ENCODE assay signal across 33 cellular contexts in genomic region chr19:28968721-28969120, GRCh38.
"Had no signal": no experiment of that assay in that cellular context is flagged by ENCODE, and none has a peak within 500 bp of the region (broad histone marks: within the 10 kb centered on the region; RNA-seq: fewer than 3 reads in every experiment).

No MANE protein-coding gene starts in this region.

- H3K36me3 Mint-ChIP-seq: activated naive CD4-positive, alpha-beta T cell treated with anti-CD3 and anti-CD28 coated beads, Interleukin-2, amount 50 U/mL, for 24 hours; activated naive CD8-positive, alpha-beta T cell treated with anti-CD3 and anti-CD28 coated beads for 36 hours; WTC11 had no signal

- H3K27me3 ChIP-seq: adrenal gland, body of pancreas, esophagus squamous epithelium, foreskin keratinocyte, gastrocnemius medialis had no signal

- H3K9me3 Mint-ChIP-seq: activated CD8-positive, alpha-beta T cell treated with anti-CD3 and anti-CD28 coated beads for 36 hours; activated naive CD4-positive, alpha-beta T cell treated with anti-CD3 and anti-CD28 coated beads for 36 hours; activated naive CD4-positive, alpha-beta T cell treated with anti-CD3 and anti-CD28 coated beads, Interleukin-2, amount 50 U/mL, for 24 hours; activated naive CD8-positive, alpha-beta T cell treated with anti-CD3 and anti-CD28 coated beads for 36 hours; activated naive CD8-positive, alpha-beta T cell treated with anti-CD3 and anti-CD28 coated beads, Interleukin-2, amount 50 U/mL, for 24 hours; activated T-cell treated with anti-CD3 and anti-CD28 coated beads, Interleukin-2, amount 50 U/mL, for 4 hours; activated T-helper 17 cell treated with anti-CD3 and anti-CD28 coated beads, Interleukin-2, amount 50 U/mL, for 72 hours; effector memory CD8-positive, alpha-beta T cell; WTC11 had no signal

- ATAC-seq: activated CD8-positive, alpha-beta T cell treated with anti-CD3 and anti-CD28 coated beads for 36 hours; activated naive CD8-positive, alpha-beta T cell treated with anti-CD3 and anti-CD28 coated beads, Interleukin-2, amount 50 U/mL, for 24 hours; activated T-cell treated with anti-CD3 and anti-CD28 coated beads, Interleukin-2, amount 50 U/mL, for 4 hours; activated T-helper 17 cell treated with anti-CD3 and anti-CD28 coated beads, Interleukin-2, amount 50 U/mL, for 72 hours; body of pancreas; effector memory CD8-positive, alpha-beta T cell; foreskin keratinocyte; gastrocnemius medialis; WTC11 had no signal

- H3K4me1 ChIP-seq: esophagus squamous epithelium, foreskin keratinocyte had no signal

- H3K27ac Mint-ChIP-seq: activated CD8-positive, alpha-beta T cell treated with anti-CD3 and anti-CD28 coated beads for 36 hours; activated naive CD4-positive, alpha-beta T cell treated with anti-CD3 and anti-CD28 coated beads for 36 hours; activated naive CD4-positive, alpha-beta T cell treated with anti-CD3 and anti-CD28 coated beads, Interleukin-2, amount 50 U/mL, for 24 hours; activated naive CD8-positive, alpha-beta T cell treated with anti-CD3 and anti-CD28 coated beads for 36 hours; activated naive CD8-positive, alpha-beta T cell treated with anti-CD3 and anti-CD28 coated beads, Interleukin-2, amount 50 U/mL, for 24 hours; activated T-helper 17 cell treated with anti-CD3 and anti-CD28 coated beads, Interleukin-2, amount 50 U/mL, for 72 hours; effector memory CD8-positive, alpha-beta T cell; WTC11 had no signal

- H3K4me3 Mint-ChIP-seq: activated CD8-positive, alpha-beta T cell treated with anti-CD3 and anti-CD28 coated beads for 36 hours; activated naive CD4-positive, alpha-beta T cell treated with anti-CD3 and anti-CD28 coated beads for 36 hours; activated naive CD4-positive, alpha-beta T cell treated with anti-CD3 and anti-CD28 coated beads, Interleukin-2, amount 50 U/mL, for 24 hours; activated naive CD8-positive, alpha-beta T cell treated with anti-CD3 and anti-CD28 coated beads for 36 hours; activated naive CD8-positive, alpha-beta T cell treated with anti-CD3 and anti-CD28 coated beads, Interleukin-2, amount 50 U/mL, for 24 hours; activated T-cell treated with anti-CD3 and anti-CD28 coated beads, Interleukin-2, amount 50 U/mL, for 4 hours; activated T-helper 17 cell treated with anti-CD3 and anti-CD28 coated beads, Interleukin-2, amount 50 U/mL, for 72 hours; effector memory CD8-positive, alpha-beta T cell; WTC11 had no signal

- H3K27me3 Mint-ChIP-seq: activated CD8-positive, alpha-beta T cell treated with anti-CD3 and anti-CD28 coated beads for 36 hours; activated naive CD8-positive, alpha-beta T cell treated with anti-CD3 and anti-CD28 coated beads for 36 hours had no signal

- FAIRE-seq: colon, endometrium, endothelial cell of umbilical vein, TTC549 had no signal

- H3K4me3 ChIP-seq: adrenal gland, body of pancreas, esophagus squamous epithelium, gastrocnemius medialis had no signal

- H3K27ac ChIP-seq: adrenal gland, body of pancreas, epithelial cell of prostate, esophagus squamous epithelium, foreskin keratinocyte, gastrocnemius medialis, VCaP had no signal

- H3K36me3 ChIP-seq: adrenal gland, esophagus squamous epithelium, gastrocnemius medialis had no signal

- H3K9me3 ChIP-seq: adrenal gland, body of pancreas, esophagus squamous epithelium, gastrocnemius medialis had no signal

- H3K4me1 Mint-ChIP-seq: activated naive CD4-positive, alpha-beta T cell treated with anti-CD3 and anti-CD28 coated beads, Interleukin-2, amount 50 U/mL, for 24 hours; activated naive CD8-positive, alpha-beta T cell treated with anti-CD3 and anti-CD28 coated beads for 36 hours; activated naive CD8-positive, alpha-beta T cell treated with anti-CD3 and anti-CD28 coated beads, Interleukin-2, amount 50 U/mL, for 24 hours; activated T-helper 17 cell treated with anti-CD3 and anti-CD28 coated beads, Interleukin-2, amount 50 U/mL, for 72 hours had no signal

- DNase-seq: activated CD4-positive, alpha-beta T cell treated with anti-CD3 and anti-CD28 coated beads for 48 hours; activated CD4-positive, alpha-beta T cell treated with anti-CD3 and anti-CD28 coated beads, Interleukin-2, amount 50 U/mL, for 1 hour; activated CD4-positive, alpha-beta T cell treated with anti-CD3 and anti-CD28 coated beads, Interleukin-2, amount 50 U/mL, for 48 hours; activated CD8-positive, alpha-beta memory T cell treated with anti-CD3 and anti-CD28 coated beads for 24 hours; activated CD8-positive, alpha-beta T cell treated with anti-CD3 and anti-CD28 coated beads for 36 hours; activated effector memory CD4-positive, alpha-beta T cell treated with Interleukin-2 at 50 U/mL for 16 hours; activated naive CD4-positive, alpha-beta T cell treated with anti-CD3 and anti-CD28 coated beads for 36 hours; activated naive CD8-positive, alpha-beta T cell treated with anti-CD3 and anti-CD28 coated beads for 36 hours; activated naive CD8-positive, alpha-beta T cell treated with anti-CD3 and anti-CD28 coated beads, Interleukin-2, amount 50 U/mL, for 24 hours; activated T-cell treated with anti-CD3 and anti-CD28 coated beads, Interleukin-2, amount 50 U/mL, for 4 hours; amygdala; aorta; body of pancreas; caudate nucleus; cortex of kidney; dermis blood vessel endothelial cell; effector CD4-positive, alpha-beta T cell; effector memory CD8-positive, alpha-beta T cell; esophagus squamous epithelium; foreskin keratinocyte; gastrocnemius medialis; glutamatergic neuron; T-helper 2 cell had no signal
